12 cellular contexts compared by ENCODE assay signal in the genomic region with DNA sequence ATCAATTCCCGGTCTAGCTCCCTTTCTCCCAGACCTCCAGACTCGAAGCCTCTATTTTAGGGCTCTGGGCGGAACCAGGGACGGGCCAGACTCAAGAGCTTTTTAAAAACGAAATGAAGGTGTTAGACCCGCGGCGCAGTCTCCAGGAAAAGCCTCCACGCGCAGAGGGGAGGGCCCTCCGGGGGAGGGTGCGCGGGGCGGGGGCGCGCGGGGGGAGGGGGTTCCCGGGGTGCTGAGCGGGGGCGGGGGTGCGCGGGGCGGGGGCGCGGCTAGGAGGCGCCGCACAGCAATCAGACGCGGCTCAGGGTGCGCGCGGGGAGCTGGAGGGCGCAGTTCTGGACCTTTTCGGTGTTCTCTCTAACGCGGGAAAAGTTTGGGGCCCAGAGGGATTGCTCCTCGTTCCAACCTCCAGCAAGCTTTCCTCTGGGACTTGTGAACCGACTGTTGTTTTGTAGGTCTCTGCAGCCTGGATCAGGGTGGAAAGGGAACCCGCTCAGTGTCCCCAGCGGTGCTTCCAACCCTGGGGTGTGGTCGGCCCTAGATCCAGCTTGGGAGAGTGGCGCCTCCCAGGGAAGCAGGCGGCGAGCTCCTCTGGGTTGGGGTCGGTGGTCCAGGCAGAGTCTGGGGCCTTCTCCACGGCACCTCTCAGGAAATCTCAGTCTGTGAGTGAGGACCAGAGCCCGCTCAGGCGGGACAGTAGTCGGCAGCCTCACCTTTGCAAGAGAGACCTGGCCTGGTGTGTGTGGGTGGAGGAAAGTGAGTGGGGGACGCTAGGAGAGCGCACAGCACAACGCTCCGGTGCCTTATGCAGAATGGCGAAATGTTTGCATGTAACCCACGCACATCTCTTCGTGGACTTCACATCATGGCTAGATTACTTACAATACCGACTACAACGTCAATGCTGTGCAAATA. TPM values are rescaled to one million over a fixed set of nuclear protein-coding genes. Genes with fewer than 3 reads are reported as not detected.
DNase-seq lines count a peak whose midpoint lies in the region; ATAC-seq and TF ChIP-seq lines count a peak whose summit lies in the region.
"Had no signal": no experiment of that assay in that cellular context is flagged by ENCODE, and none has a peak within 500 bp of the region (broad histone marks: within the 10 kb centered on the region; RNA-seq: fewer than 3 reads in every experiment).

No MANE protein-coding gene starts in this region.

- DNase-seq in AG20443 (ENCODE audit: low spot score) (peak; percentile 13), NCI-H748 treated with DMSO at 0.1 percent for 48 hours (lab: John Stamatoyannopoulos, UW) (peak; percentile 4), fibroblast of villous mesenchyme (ENCODE audit: low read depth) (no peak), progenitor cell of endocrine pancreas (ENCODE audit: low spot score, unreplicated experiment) (no peak), hypothalamus (lab: John Stamatoyannopoulos, UW) (no peak), NCI-H2029 treated with DMSO at 0.1 percent for 48 hours (lab: John Stamatoyannopoulos, UW) (no peak), GM10248 (ENCODE audit: extremely low spot score) (no peak)
- DNase-seq: effector memory CD4-positive, alpha-beta T cell; posterior cingulate gyrus had no signal

- no peak for ATAC-seq in GM21619 (IDR thresholded peaks at IDR 0.05; ENCODE audit: unreplicated experiment)
- ATAC-seq: HCT116 had no signal

- CTCF ChIA-PET in GM10248 (lab: Yijun Ruan, JAX) = no interaction called here

- peak overlapping the region; percentile 62 for H3K4me3 Mint-ChIP-seq in progenitor cell of endocrine pancreas (ENCODE audit: low read depth)

- no peak overlapping the region for H3K27ac Mint-ChIP-seq in progenitor cell of endocrine pancreas

- peaks cover 3% of the 10 kb centered on the region for H3K4me1 Mint-ChIP-seq in progenitor cell of endocrine pancreas (ENCODE audit: low read depth)

- TF ChIP-seq CTCF in fibroblast of villous mesenchyme (IDR thresholded peaks at IDR 0.05; ENCODE audit: insufficient read depth, low read depth, low read length) = no peak
- no peak for TF ChIP-seq CTCF in progenitor cell of endocrine pancreas (IDR thresholded peaks at IDR 0.05; ENCODE audit: unreplicated experiment)
- TF ChIP-seq CTCF in GM10248 (IDR thresholded peaks at IDR 0.05; ENCODE audit: control extremely low read depth, extremely low read depth, low read depth, missing control alignments) = no peak

- no peaks in the 10 kb centered on the region for H3K36me3 Mint-ChIP-seq in progenitor cell of endocrine pancreas (ENCODE audit: insufficient read depth)

- peaks cover 14% of the 10 kb centered on the region for H3K27me3 Mint-ChIP-seq in progenitor cell of endocrine pancreas

- H3K9me3 Mint-ChIP-seq in progenitor cell of endocrine pancreas (ENCODE audit: low read depth) = no peaks in the 10 kb centered on the region

- POLR2A ChIA-PET in GM10248 (lab: Yijun Ruan, JAX) = no interaction called here

- peak overlapping the region; percentile 9 for H3K4me3 ChIP-seq in fibroblast of villous mesenchyme (ENCODE audit: low read depth, low read length)

RNA-seq across cellular contexts. Expression of gene AHSP, which starts 2.0 kb away (rescaled TPM):
- not detected in 2 replicates for total RNA-seq in fibroblast of villous mesenchyme
- not detected in 2 replicates for total RNA-seq in progenitor cell of endocrine pancreas
- total RNA-seq: M059J had no signal

RNA-seq across cellular contexts. Expression of gene RUSF1, which starts 21.5 kb away (rescaled TPM):
- total RNA-seq in fibroblast of villous mesenchyme (52.2 and 56.7 TPM in 2 replicates), progenitor cell of endocrine pancreas (65.1 and 65.7 TPM in 2 replicates)

RNA-seq across cellular contexts. Expression of gene SLC5A2, which starts 46.7 kb away (rescaled TPM):
- under 0.01 TPM in 2 replicates for total RNA-seq in fibroblast of villous mesenchyme
- total RNA-seq in progenitor cell of endocrine pancreas = 0.29 and 0.62 TPM in 2 replicates

RNA-seq across cellular contexts. Expression of gene TGFB1I1, which starts 57.7 kb away (rescaled TPM):
- total RNA-seq in fibroblast of villous mesenchyme (121 and 153 TPM in 2 replicates), progenitor cell of endocrine pancreas (4.5 and 5.0 TPM in 2 replicates)

Comparison
In these comparisons a context has a peak if more than half of its experiments do, and no peak if none do; other contexts are left out.
1. DNase-seq: peak in AG20443 (single experiment) and NCI-H748 treated with DMSO at 0.1 percent for 48 hours (single experiment); none in fibroblast of villous mesenchyme (single experiment), progenitor cell of endocrine pancreas (single experiment), hypothalamus (0 of 51), NCI-H2029 treated with DMSO at 0.1 percent for 48 hours (single experiment) and GM10248 (single experiment).